Comparison of ENCODE assay signal across 9 cellular contexts in genomic region chr6:165300401-165300800, GRCh38. TPM values are rescaled to one million over a fixed set of nuclear protein-coding genes. Genes with fewer than 3 reads are reported as not detected.
"Had no signal": no experiment of that assay in that cellular context is flagged by ENCODE, and none has a peak within 500 bp of the region (broad histone marks: within the 10 kb centered on the region; RNA-seq: fewer than 3 reads in every experiment).

No MANE protein-coding gene starts in this region.

- H3K4me1 Mint-ChIP-seq: IgD-negative memory B cell had no signal

- H3K4me3 ChIP-seq: K562 had no signal

- H3K27ac Mint-ChIP-seq: IgD-negative memory B cell had no signal

- H3K36me3 Mint-ChIP-seq: IgD-negative memory B cell had no signal

- DNase-seq: IMR-90, KBM-7 had no signal

- H3K27me3 Mint-ChIP-seq: IgD-negative memory B cell had no signal

- FAIRE-seq: HepG2, HTR-8/SVneo, K562 had no signal

- H3K27ac ChIP-seq: HL-60 had no signal

RNA-seq across cellular contexts. Expression of gene C6orf118, which starts 9.0 kb away (rescaled TPM):
- total RNA-seq: HepG2, HT-29, HT1080, IMR-90, K562 had no signal
- polyA plus RNA-seq: HepG2, IgD-negative memory B cell, IMR-90, K562 had no signal
